Comparison of ENCODE assay signal across 9 cellular contexts in genomic region chr3:28348286-28348636, GRCh38. TPM values are rescaled to one million over a fixed set of nuclear protein-coding genes. Genes with fewer than 3 reads are reported as not detected.
A peak's percentile ranks its signal among the peaks of the same experiment; 100 is the strongest.
DNase-seq lines count a peak whose midpoint lies in the region; ATAC-seq, FAIRE-seq and TF ChIP-seq lines count a peak whose summit lies in the region.
"Had no signal": no experiment of that assay in that cellular context is flagged by ENCODE, and none has a peak within 500 bp of the region (broad histone marks: within the 10 kb centered on the region; RNA-seq: fewer than 3 reads in every experiment).

No MANE protein-coding gene starts in this region.

- no peaks in the 10 kb centered on the region for H3K36me3 ChIP-seq in psoas muscle (ENCODE audit: insufficient read depth in 1 of 2, low read depth in 1 of 2)

- CTCF ChIA-PET in activated B cell treated with CpG ODN at 0.5 μM for 24 hours (lab: Charles Lee) = interaction anchor here (0.7 to 1.1 kb wide), 2 partner anchors 20 to 990 kb away, joined by 3 read pairs; no protein-coding TSS in a partner anchor

- peak overlapping the region; percentile 87 for H3K4me3 ChIP-seq in AG10803 (ENCODE audit: low read length)
- peak overlapping the region; percentile 87 for H3K4me3 ChIP-seq in psoas muscle

- TF ChIP-seq CTCF in AG10803 (conservative IDR thresholded peaks at IDR 0.05; ENCODE audit: low read length) = no peak
- no peak for TF ChIP-seq CTCF in activated B cell treated with CpG ODN at 0.5 μM for 24 hours (IDR thresholded peaks at IDR 0.05)
- no peak for TF ChIP-seq CTCF in psoas muscle (IDR thresholded peaks at IDR 0.05)

- peak; percentile 81 for ATAC-seq in activated B cell treated with CpG ODN at 0.5 μM for 24 hours (ENCODE audit: low read depth)
- peak; percentile 87 for ATAC-seq in Right ventricle myocardium superior (ENCODE audit: poor library complexity)
- peak; percentile 79 to 85 (median 82) for ATAC-seq in psoas muscle
- no peak for ATAC-seq in HG02678 (IDR thresholded peaks at IDR 0.05; ENCODE audit: unreplicated experiment)

- H3K4me1 ChIP-seq in psoas muscle = peaks cover 47% of the 10 kb centered on the region

- peak; percentile 88 for FAIRE-seq in H54 (lab: Jason Lieb, UNC)

- POLR2A ChIA-PET in activated B cell treated with CpG ODN at 0.5 μM for 24 hours (lab: Charles Lee) = interaction anchor here (0.6 to 1.7 kb wide), 6 partner anchors 19 to 1630 kb away, joined by 3 to 6 read pairs (median 4); partner anchors contain the start of genes CMC1 and SLC4A7

- peaks cover 30% of the 10 kb centered on the region for H3K36me3 Mint-ChIP-seq in activated B cell treated with CpG ODN at 0.5 μM for 24 hours (ENCODE audit: low read depth)

- H3K4me3 Mint-ChIP-seq in activated B cell treated with CpG ODN at 0.5 μM for 24 hours = peak overlapping the region; percentile 97

- DNase-seq in AG10803 (ENCODE audit: low read depth) = peak; percentile 97
- DNase-seq in H54 (ENCODE audit: insufficient read length, low spot score) = no peak
- no peak for DNase-seq in activated B cell treated with CpG ODN at 0.5 μM for 24 hours
- no peak for DNase-seq in Right ventricle myocardium superior
- peak in 1 of 2 donors; percentile 95 for DNase-seq in psoas muscle
- no peak for DNase-seq in DMS 273 treated with DMSO at 0.1 percent for 48 hours (lab: John Stamatoyannopoulos, UW)
- no peak for DNase-seq in NCI-H748 treated with DMSO at 0.1 percent for 48 hours (lab: John Stamatoyannopoulos, UW)

- H3K9me3 Mint-ChIP-seq in activated B cell treated with CpG ODN at 0.5 μM for 24 hours = peaks cover 4% of the 10 kb centered on the region

- peak overlapping the region; percentile 99 for H3K27ac ChIP-seq in psoas muscle

- H3K27me3 ChIP-seq in psoas muscle (ENCODE audit: insufficient read depth in 3 of 3, low read length in 2 of 3) = no peaks in the 10 kb centered on the region

- WGBS in psoas muscle, 3 donors = 0% methylated on average over 14 to 15 of the region's 15 CpGs

- peaks cover 43% of the 10 kb centered on the region for H3K4me1 Mint-ChIP-seq in activated B cell treated with CpG ODN at 0.5 μM for 24 hours

- no peak for TF ChIP-seq POLR2A in H54 (IDR thresholded peaks at IDR 0.05; ENCODE audit: low read depth, low read length)

- H3K9me3 ChIP-seq in psoas muscle = peaks cover 7% of the 10 kb centered on the region

- peak overlapping the region; percentile 97 for H3K27ac Mint-ChIP-seq in activated B cell treated with CpG ODN at 0.5 μM for 24 hours

- intact Hi-C loops in activated B cell treated with CpG ODN at 0.5 μM for 24 hours (cut with micrococcal nuclease) (loop anchor here (1.0 to 5.0 kb wide), 4 partner anchors 107 to 979 kb away; partner anchors contain the start of genes CMC1, NEK10 and SLC4A7), Right ventricle myocardium superior (cut with DNase I) (no loop called here), psoas muscle (cut with DNase I) (no loop called here)

- H3K27me3 Mint-ChIP-seq in activated B cell treated with CpG ODN at 0.5 μM for 24 hours = no peaks in the 10 kb centered on the region

RNA-seq across cellular contexts. Expression of gene ZCWPW2, which starts 0.3 kb away (rescaled TPM):
- total RNA-seq in activated B cell treated with CpG ODN at 0.5 μM for 24 hours = not detected in 2 replicates
- total RNA-seq in Right ventricle myocardium superior = 2.1 TPM
- total RNA-seq in psoas muscle = 1 to 10 TPM; 2.7 to 4.0 (median 3.2) TPM
- 1 to 10 TPM in 2 of 3 donors, under 1 TPM in 1; 0.74 to 2.0 (median 1.8) TPM for polyA plus RNA-seq in psoas muscle
- total RNA-seq: HT1080 had no signal

RNA-seq across cellular contexts. Expression of gene AZI2, which starts 0.4 kb away (rescaled TPM):
- total RNA-seq in activated B cell treated with CpG ODN at 0.5 μM for 24 hours = 20.8 and 21.8 TPM in 2 replicates
- 31.2 TPM for total RNA-seq in Right ventricle myocardium superior
- 10 to 100 TPM; 32.0 to 63.8 (median 40.9) TPM for total RNA-seq in psoas muscle
- 10 to 100 TPM; 26.3 to 40.2 (median 30.0) TPM for polyA plus RNA-seq in psoas muscle
